ENCODE assay signal across 19 cellular contexts in the genomic region with DNA sequence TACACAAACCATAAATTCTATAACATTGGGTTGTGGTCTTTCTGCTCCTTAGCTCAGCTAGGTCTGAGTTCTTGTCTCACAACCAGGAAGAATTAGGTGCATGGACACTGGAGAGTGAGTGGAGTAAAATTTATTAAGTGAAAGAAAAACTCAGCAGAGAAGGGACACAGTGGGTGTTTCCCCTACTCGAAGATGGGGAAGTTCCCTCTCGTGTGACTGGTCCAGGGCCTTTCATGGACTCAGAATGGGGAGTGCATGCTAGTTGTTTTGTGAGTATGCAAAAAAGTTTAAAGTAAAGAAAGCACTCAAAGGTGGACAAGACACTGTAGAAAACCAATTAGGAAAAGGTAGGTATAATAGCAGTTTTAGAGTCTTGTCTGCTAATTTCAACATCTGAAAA.
DNase-seq lines count a peak whose midpoint lies in the region; ATAC-seq, FAIRE-seq and TF ChIP-seq lines count a peak whose summit lies in the region.
"Had no signal": no experiment of that assay in that cellular context is flagged by ENCODE, and none has a peak within 500 bp of the region (broad histone marks: within the 10 kb centered on the region; RNA-seq: fewer than 3 reads in every experiment).

No MANE protein-coding gene starts in this region.

- no peak for TF ChIP-seq RAD21 in GM12878 (IDR thresholded peaks at IDR 0.05; ENCODE audit: insufficient read depth, low read depth, low read length)

- in situ Hi-C loops in GM12878 (cut with MboI): no loop called here

- POLR2A ChIA-PET in GM12878 (lab: Charles Lee): no interaction called here

- no peak overlapping the region for H3K9ac ChIP-seq in GM12878 (ENCODE audit: control insufficient read depth, insufficient read depth, low read length)
- H3K9ac ChIP-seq: BLaER1 treated with 17β-estradiol and CSF1 and Interleukin-3, amounts not matched to agents 10 nM and 100 nM; KMS-11 had no signal

- 0% methylated on average over 2 of the region's 2 CpGs for WGBS in GM12878 (ENCODE audit: insufficient coverage, insufficient replicate concordance, low lambda C conversion rate, missing lambda C conversion rate)

- H3K36me3 ChIP-seq in GM12878 (ENCODE audit: control insufficient read depth in 2 of 2, insufficient read depth in 2 of 2, low read length in 1 of 2): no peaks in the 10 kb centered on the region
- H3K36me3 ChIP-seq: BLaER1 treated with 17β-estradiol and CSF1 and Interleukin-3, amounts not matched to agents 10 nM and 100 nM had no signal

- RAD21 ChIA-PET in GM12878 (lab: Charles Lee; ENCODE audit: unreplicated experiment): no interaction called here

- SMC1A ChIA-PET in GM12878 (lab: Charles Lee; ENCODE audit: uncharacterized antibody, unreplicated experiment): interaction anchor here (0.9 kb wide), 1 partner anchor 40 kb away, joined by 3 read pairs; no protein-coding TSS in a partner anchor

- no peak overlapping the region for H3K4me3 ChIP-seq in GM12865 (ENCODE audit: low read depth, low read length)
- H3K4me3 ChIP-seq in GM12878: no peak overlapping the region
- H3K4me3 ChIP-seq: BLaER1 treated with 17β-estradiol and CSF1 and Interleukin-3, amounts not matched to agents 10 nM and 100 nM; GM23338 had no signal

- no peak for TF ChIP-seq POLR2A in GM12878 (IDR thresholded peaks at IDR 0.05; ENCODE audit: low read depth, low read length)

- H3K27me3 ChIP-seq in GM12878 (replicated peaks in 1 of 2; ENCODE audit: control insufficient read depth in 2 of 2, insufficient read depth in 2 of 2, low read length in 1 of 2): no peaks in the 10 kb centered on the region
- H3K27me3 ChIP-seq: BLaER1 treated with 17β-estradiol and CSF1 and Interleukin-3, amounts not matched to agents 10 nM and 100 nM had no signal

- ATAC-seq in HG02610 (IDR thresholded peaks at IDR 0.05; ENCODE audit: unreplicated experiment): peak; percentile 56
- peak; percentile 64 for ATAC-seq in GM12878
- ATAC-seq: CD8-positive, alpha-beta T cell; GM23338; HCT116 had no signal

- no peaks in the 10 kb centered on the region for H3K9me3 ChIP-seq in GM12878 (replicated peaks; ENCODE audit: control insufficient read depth, insufficient read depth, low read length)

- H2AFZ ChIP-seq in GM12878 (ENCODE audit: control insufficient read depth, low read depth, low read length): no peak overlapping the region
- H2AFZ ChIP-seq: GM23338 had no signal

- H3K4me2 ChIP-seq in GM12878 (ENCODE audit: control insufficient read depth, insufficient read depth): no peak overlapping the region
- H3K4me2 ChIP-seq: BLaER1 treated with 17β-estradiol and CSF1 and Interleukin-3, amounts not matched to agents 10 nM and 100 nM; GM23338; KMS-11 had no signal

- no peak for TF ChIP-seq CTCF in GM12865 (IDR thresholded peaks at IDR 0.05; ENCODE audit: insufficient read depth, low read depth, low read length, missing control alignments)
- TF ChIP-seq CTCF in GM12878 (IDR thresholded peaks at IDR 0.05 in 2 of 3, conservative IDR thresholded peaks at IDR 0.05 in 1 of 3; ENCODE audit: control insufficient read depth in 2 of 3, extremely low read depth in 1 of 3, insufficient read depth in 1 of 3, low read depth in 3 of 3, low read length in 3 of 3): no peak

- no peaks in the 10 kb centered on the region for H4K20me1 ChIP-seq in GM12878 (ENCODE audit: control insufficient read depth, insufficient read depth)
- H4K20me1 ChIP-seq: BLaER1 treated with 17β-estradiol and CSF1 and Interleukin-3, amounts not matched to agents 10 nM and 100 nM had no signal

- intact Hi-C loops in GM12878 (cut with micrococcal nuclease; ENCODE audit: unreplicated experiment): no loop called here

- CTCF ChIA-PET in GM12878 (lab: Yijun Ruan, JAX): no interaction called here

- TF ChIP-seq EP300 in GM12878 (IDR thresholded peaks at IDR 0.05; ENCODE audit: borderline replicate concordance in 1 of 2, control insufficient read depth in 1 of 2, low read depth in 2 of 2, low read length in 2 of 2): no peak

- no peaks in the 10 kb centered on the region; the same call in 1 of the 2 replicates for H3K4me1 ChIP-seq in GM12878 (ENCODE audit: control insufficient read depth, insufficient read depth, low read length)

- H3K27ac ChIP-seq in GM12878 (ENCODE audit: control insufficient read depth, insufficient read depth): no peak overlapping the region
- H3K27ac ChIP-seq: BLaER1 treated with 17β-estradiol and CSF1 and Interleukin-3, amounts not matched to agents 10 nM and 100 nM; KMS-11 had no signal

- no peaks in the 10 kb centered on the region for H3K79me2 ChIP-seq in GM12878 (ENCODE audit: control insufficient read depth, insufficient read depth, low read length)

- FAIRE-seq in GM18507 (lab: Jason Lieb, UNC) (peak; percentile 12), GM12878 (lab: Jason Lieb, UNC) (no peak)
- FAIRE-seq: H54 had no signal

- DNase-seq in GM12865 (ENCODE audit: low read depth): peak; percentile 9
- DNase-seq in GM18507 (ENCODE audit: extremely low spot score, insufficient read length, low read depth): no peak
- no peak for DNase-seq in GM12878 (ENCODE audit: low read depth, low spot score)
- DNase-seq in hypothalamus (lab: John Stamatoyannopoulos, UW): no peak
- DNase-seq in DMS153 treated with DMSO at 0.1 percent for 48 hours (lab: John Stamatoyannopoulos, UW; ENCODE audit: unreplicated experiment): no peak
- no peak for DNase-seq in RKO (ENCODE audit: low spot score)
- DNase-seq in HUDEP-2 (lab: John Stamatoyannopoulos, UW; ENCODE audit: unreplicated experiment in 76 of 76): no peak
- DNase-seq: Calu3; CD8-positive, alpha-beta T cell; DMS53; DND-41; EL; HFFc6 had no signal

- no TSS peak for BruUV-seq in GM12878 (replicated peaks; lab: Mats Ljungman, UMichigan)

TF ChIP-seq in GM12878, 131 proteins besides CTCF, POLR2A, EP300 and RAD21 (continues in another document):
- no peak for TF ChIP-seq PAX5 (IDR thresholded peaks at IDR 0.05; ENCODE audit: borderline replicate concordance, low read depth, low read length)
- TF ChIP-seq EED (IDR thresholded peaks at IDR 0.05; ENCODE audit: low read depth): no peak
- TF ChIP-seq, protein P1, sequence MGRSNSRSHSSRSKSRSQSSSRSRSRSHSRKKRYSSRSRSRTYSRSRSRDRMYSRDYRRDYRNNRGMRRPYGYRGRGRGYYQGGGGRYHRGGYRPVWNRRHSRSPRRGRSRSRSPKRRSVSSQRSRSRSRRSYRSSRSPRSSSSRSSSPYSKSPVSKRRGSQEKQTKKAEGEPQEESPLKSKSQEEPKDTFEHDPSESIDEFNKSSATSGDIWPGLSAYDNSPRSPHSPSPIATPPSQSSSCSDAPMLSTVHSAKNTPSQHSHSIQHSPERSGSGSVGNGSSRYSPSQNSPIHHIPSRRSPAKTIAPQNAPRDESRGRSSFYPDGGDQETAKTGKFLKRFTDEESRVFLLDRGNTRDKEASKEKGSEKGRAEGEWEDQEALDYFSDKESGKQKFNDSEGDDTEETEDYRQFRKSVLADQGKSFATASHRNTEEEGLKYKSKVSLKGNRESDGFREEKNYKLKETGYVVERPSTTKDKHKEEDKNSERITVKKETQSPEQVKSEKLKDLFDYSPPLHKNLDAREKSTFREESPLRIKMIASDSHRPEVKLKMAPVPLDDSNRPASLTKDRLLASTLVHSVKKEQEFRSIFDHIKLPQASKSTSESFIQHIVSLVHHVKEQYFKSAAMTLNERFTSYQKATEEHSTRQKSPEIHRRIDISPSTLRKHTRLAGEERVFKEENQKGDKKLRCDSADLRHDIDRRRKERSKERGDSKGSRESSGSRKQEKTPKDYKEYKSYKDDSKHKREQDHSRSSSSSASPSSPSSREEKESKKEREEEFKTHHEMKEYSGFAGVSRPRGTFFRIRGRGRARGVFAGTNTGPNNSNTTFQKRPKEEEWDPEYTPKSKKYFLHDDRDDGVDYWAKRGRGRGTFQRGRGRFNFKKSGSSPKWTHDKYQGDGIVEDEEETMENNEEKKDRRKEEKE (IDR thresholded peaks at IDR 0.05): no peak
- TF ChIP-seq SIX5 (IDR thresholded peaks at IDR 0.05; ENCODE audit: low read depth, low read length, severe bottlenecking): no peak
- TF ChIP-seq GABPA (IDR thresholded peaks at IDR 0.05; ENCODE audit: low read depth): no peak
- TF ChIP-seq, protein P2, sequence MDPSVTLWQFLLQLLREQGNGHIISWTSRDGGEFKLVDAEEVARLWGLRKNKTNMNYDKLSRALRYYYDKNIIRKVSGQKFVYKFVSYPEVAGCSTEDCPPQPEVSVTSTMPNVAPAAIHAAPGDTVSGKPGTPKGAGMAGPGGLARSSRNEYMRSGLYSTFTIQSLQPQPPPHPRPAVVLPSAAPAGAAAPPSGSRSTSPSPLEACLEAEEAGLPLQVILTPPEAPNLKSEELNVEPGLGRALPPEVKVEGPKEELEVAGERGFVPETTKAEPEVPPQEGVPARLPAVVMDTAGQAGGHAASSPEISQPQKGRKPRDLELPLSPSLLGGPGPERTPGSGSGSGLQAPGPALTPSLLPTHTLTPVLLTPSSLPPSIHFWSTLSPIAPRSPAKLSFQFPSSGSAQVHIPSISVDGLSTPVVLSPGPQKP (IDR thresholded peaks at IDR 0.05; ENCODE audit: low read depth, low read length): no peak
- no peak for TF ChIP-seq BRCA1 (IDR thresholded peaks at IDR 0.05; ENCODE audit: low read depth, low read length)
- TF ChIP-seq, protein P3, sequence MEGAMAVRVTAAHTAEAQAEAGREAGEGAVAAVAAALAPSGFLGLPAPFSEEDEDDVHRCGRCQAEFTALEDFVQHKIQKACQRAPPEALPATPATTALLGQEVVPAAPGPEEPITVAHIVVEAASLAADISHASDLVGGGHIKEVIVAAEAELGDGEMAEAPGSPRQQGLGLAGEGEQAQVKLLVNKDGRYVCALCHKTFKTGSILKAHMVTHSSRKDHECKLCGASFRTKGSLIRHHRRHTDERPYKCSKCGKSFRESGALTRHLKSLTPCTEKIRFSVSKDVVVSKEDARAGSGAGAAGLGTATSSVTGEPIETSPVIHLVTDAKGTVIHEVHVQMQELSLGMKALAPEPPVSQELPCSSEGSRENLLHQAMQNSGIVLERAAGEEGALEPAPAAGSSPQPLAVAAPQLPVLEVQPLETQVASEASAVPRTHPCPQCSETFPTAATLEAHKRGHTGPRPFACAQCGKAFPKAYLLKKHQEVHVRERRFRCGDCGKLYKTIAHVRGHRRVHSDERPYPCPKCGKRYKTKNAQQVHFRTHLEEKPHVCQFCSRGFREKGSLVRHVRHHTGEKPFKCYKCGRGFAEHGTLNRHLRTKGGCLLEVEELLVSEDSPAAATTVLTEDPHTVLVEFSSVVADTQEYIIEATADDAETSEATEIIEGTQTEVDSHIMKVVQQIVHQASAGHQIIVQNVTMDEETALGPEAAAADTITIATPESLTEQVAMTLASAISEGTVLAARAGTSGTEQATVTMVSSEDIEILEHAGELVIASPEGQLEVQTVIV (IDR thresholded peaks at IDR 0.05; ENCODE audit: borderline replicate concordance, partially characterized antibody): no peak
- no peak for TF ChIP-seq TCF7 (IDR thresholded peaks at IDR 0.05; ENCODE audit: borderline replicate concordance)
- TF ChIP-seq WRNIP1 (IDR thresholded peaks at IDR 0.05; ENCODE audit: borderline replicate concordance, low read depth, low read length): no peak
